In genomic region chr1:42926235-42926869, GRCh38 we compare ENCODE assay signal across 1 cellular context.
TF ChIP-seq lines count a peak whose summit lies in the region.

No MANE protein-coding gene starts in this region.

TF ChIP-seq in K562, 482 proteins besides CTCF, POLR2A, EP300 and RAD21 (continued from another document):
- no peak for TF ChIP-seq CEBPZ (IDR thresholded peaks at IDR 0.05; ENCODE audit: borderline replicate concordance, low read depth, low read length)
- no peak for TF ChIP-seq ZNF77 (CRISPR knock-in tag; IDR thresholded peaks at IDR 0.05)
